8 cellular contexts compared by ENCODE assay signal in genomic region chr1:170530972-170531757, GRCh38. TPM values are rescaled to one million over a fixed set of nuclear protein-coding genes. Genes with fewer than 3 reads are reported as not detected.
DNase-seq lines count a peak whose midpoint lies in the region; ATAC-seq, FAIRE-seq and TF ChIP-seq lines count a peak whose summit lies in the region.

No MANE protein-coding gene starts in this region.

- H3K4me1 ChIP-seq in endothelial cell of umbilical vein (ENCODE audit: control insufficient read depth, extremely low read depth, insufficient read depth, low read length): peaks cover 14% of the 10 kb centered on the region

- peak overlapping the region; percentile 94 for H3K4me2 ChIP-seq in endothelial cell of umbilical vein (ENCODE audit: insufficient read depth, low read length)

- DNase-seq in NCI-H146 (lab: John Stamatoyannopoulos, UW): peak; percentile 6
- no peak for DNase-seq in NCI-H146 treated with DMSO at 0.1 percent for 48 hours (lab: John Stamatoyannopoulos, UW; ENCODE audit: unreplicated experiment)
- DNase-seq in MG63: no peak
- peak; percentile 9 for DNase-seq in endothelial cell of umbilical vein (ENCODE audit: low read depth, low spot score)
- no peak for DNase-seq in omental fat pad (ENCODE audit: low spot score)
- no peak for DNase-seq in NOMO-1 treated with DMSO at 0.1 percent for 48 hours (lab: John Stamatoyannopoulos, UW; ENCODE audit: unreplicated experiment)
- no peak for DNase-seq in NOMO-1 treated with dmso at 0.1 percent for 144 hours (lab: John Stamatoyannopoulos, UW; ENCODE audit: unreplicated experiment)
- no peak for DNase-seq in epidermal melanocyte (ENCODE audit: insufficient read length, low spot score)

- BruUV-seq in endothelial cell of umbilical vein (replicated peaks; lab: Mats Ljungman, UMichigan): TSS peak; percentile 85

- no peak for FAIRE-seq in endothelial cell of umbilical vein (lab: Jason Lieb, UNC)

- peaks cover 29% of the 10 kb centered on the region for H3K79me2 ChIP-seq in endothelial cell of umbilical vein (ENCODE audit: control insufficient read depth, insufficient read depth, low read length)

- peak overlapping the region; percentile 85 for H2AFZ ChIP-seq in endothelial cell of umbilical vein (ENCODE audit: low read depth, low read length)

- CTCF ChIA-PET in endothelial cell of umbilical vein (lab: Charles Lee): interaction anchor here (1.8 kb wide), 1 partner anchor 158 kb away, joined by 4 read pairs; no protein-coding TSS in a partner anchor

- dilution Hi-C loops in endothelial cell of umbilical vein (cut with MboI; ENCODE audit: extremely low pct_ligation_motif_present, low sequenced_read_pairs): no loop called here

- ATAC-seq in omental fat pad (ENCODE audit: low FRiP score): peak; percentile 22

- H3K27me3 ChIP-seq in MG63 (no peaks in the 10 kb centered on the region), endothelial cell of umbilical vein (ENCODE audit: control insufficient read depth in 2 of 2, insufficient read depth in 2 of 2, low read length in 2 of 2) (peaks cover 5 to 13% of the 10 kb centered on the region in 2 experiments)

- no peaks in the 10 kb centered on the region for H4K20me1 ChIP-seq in endothelial cell of umbilical vein (replicated peaks; ENCODE audit: control insufficient read depth, extremely low read depth, insufficient read depth, low read length)

- TF ChIP-seq POLR2A in endothelial cell of umbilical vein (IDR thresholded peaks at IDR 0.05; ENCODE audit: low read depth, low read length): no peak

- no peak for TF ChIP-seq CTCF in endothelial cell of umbilical vein (IDR thresholded peaks at IDR 0.05; ENCODE audit: extremely low read depth in 1 of 2, insufficient read depth in 1 of 2, low read depth in 1 of 2, low read length in 2 of 2)
- TF ChIP-seq CTCF in omental fat pad (IDR thresholded peaks at IDR 0.05): no peak

- H3K9me3 ChIP-seq in MG63 (no peaks in the 10 kb centered on the region; the same call in 1 of the 2 replicates), endothelial cell of umbilical vein (replicated peaks; ENCODE audit: control insufficient read depth, insufficient read depth, low read length) (no peaks in the 10 kb centered on the region)

- peak overlapping the region; percentile 87 for H3K27ac ChIP-seq in endothelial cell of umbilical vein (ENCODE audit: insufficient read depth, low read depth, low read length)

- intact Hi-C loops in endothelial cell of umbilical vein (cut with micrococcal nuclease): loop anchor here (5.0 to 10.0 kb wide), 3 partner anchors 456 to 639 kb away; partner anchors contain the start of genes KIFAP3 and SCYL3

- no peaks in the 10 kb centered on the region for H3K9me1 ChIP-seq in endothelial cell of umbilical vein (replicated peaks; ENCODE audit: control insufficient read depth, extremely low read depth, insufficient read depth, low read length)

- POLR2A ChIA-PET in endothelial cell of umbilical vein (lab: Charles Lee): interaction anchor here (0.6 to 1.2 kb wide), 4 partner anchors 14 to 969 kb away, joined by 3 to 5 read pairs (median 4); no protein-coding TSS in a partner anchor

- H3K9ac ChIP-seq in endothelial cell of umbilical vein (replicated peaks; ENCODE audit: extremely low read depth, insufficient read depth, low read length): peak overlapping the region; percentile 99

- H3K4me3 ChIP-seq in MG63 (peak overlapping the region; percentile 66), endothelial cell of umbilical vein (replicated peaks in 1 of 3; ENCODE audit: insufficient read depth in 1 of 3, low read depth in 1 of 3, low read length in 3 of 3) (peak overlapping the region; percentile 50 to 78 (median 65))

- peaks cover 20% of the 10 kb centered on the region for H3K36me3 ChIP-seq in MG63
- no peaks in the 10 kb centered on the region for H3K36me3 ChIP-seq in endothelial cell of umbilical vein (ENCODE audit: control insufficient read depth in 2 of 2, extremely low read depth in 1 of 2, insufficient read depth in 2 of 2, low read length in 2 of 2)

TF ChIP-seq in endothelial cell of umbilical vein, 7 proteins besides CTCF, POLR2A, EP300 and RAD21:
- TF ChIP-seq EZH2 (IDR thresholded peaks at IDR 0.05; ENCODE audit: borderline replicate concordance, low read depth, low read length, severe bottlenecking) (no peak), FOS (IDR thresholded peaks at IDR 0.05; ENCODE audit: borderline replicate concordance, insufficient read depth, low read length) (no peak), JUN (IDR thresholded peaks at IDR 0.05; ENCODE audit: borderline replicate concordance, insufficient read depth, insufficient read length, low read depth) (no peak), MYC (IDR thresholded peaks at IDR 0.05; ENCODE audit: low read depth, low read length) (no peak), MAX (IDR thresholded peaks at IDR 0.05; ENCODE audit: insufficient read depth, insufficient read length) (no peak), POLR2AphosphoS5 (IDR thresholded peaks at IDR 0.05; ENCODE audit: insufficient read depth, low read depth, low read length) (no peak), GATA2 (IDR thresholded peaks at IDR 0.05; ENCODE audit: insufficient read depth, insufficient read length, low read depth, low read length) (no peak)

RNA-seq across cellular contexts. Expression of gene GORAB, which starts 0.8 kb away (rescaled TPM):
- 5.0 and 11.3 TPM in 2 replicates for total RNA-seq in MG63 (2014; rRNA removed; shearing (Covaris generic); ENCODE audit: low replicate concordance)
- total RNA-seq in endothelial cell of umbilical vein (6.4 and 7.7 TPM in 2 replicates), omental fat pad (10 to 100 TPM in 2 of 4 donors, 1 to 10 TPM in 2; 6.2 to 14.0 (median 8.5) TPM)
- polyA plus RNA-seq in endothelial cell of umbilical vein: 3.0 and 4.4 TPM in 2 replicates
- polyA plus RNA-seq in endothelial cell of umbilical vein (2011; cell fraction: cytosol; rRNA removed): 5.4 and 5.6 TPM in 2 replicates
- 31.2 and 43.9 TPM in 2 replicates for polyA plus RNA-seq in endothelial cell of umbilical vein (2011; cell fraction: nucleus; rRNA removed)
- polyA plus RNA-seq in endothelial cell of umbilical vein (2012): 5.5 and 6.5 TPM in 2 replicates
- polyA minus RNA-seq in endothelial cell of umbilical vein: 6.8 and 9.3 TPM in 2 replicates
- 4.2 TPM for polyA minus RNA-seq in endothelial cell of umbilical vein (2011; cell fraction: cytosol; rRNA and poly(A)+ RNA removed)
- 18.8 and 29.2 TPM in 2 replicates for polyA minus RNA-seq in endothelial cell of umbilical vein (2011; cell fraction: nucleus; rRNA and poly(A)+ RNA removed)

Comparison
In these comparisons a context has a peak if more than half of its experiments do, and no peak if none do; other contexts are left out.
1. DNase-seq: peak in NCI-H146 (single experiment) and endothelial cell of umbilical vein (single experiment); none in NCI-H146 treated with DMSO at 0.1 percent for 48 hours (single experiment), MG63 (single experiment), omental fat pad (single experiment), NOMO-1 treated with DMSO at 0.1 percent for 48 hours (single experiment), NOMO-1 treated with dmso at 0.1 percent for 144 hours (single experiment) and epidermal melanocyte (single experiment).